ENCODE assay signal across 8 cellular contexts in genomic region chr15:81293728-81294500, GRCh38. TPM values are rescaled to one million over a fixed set of nuclear protein-coding genes. Genes with fewer than 3 reads are reported as not detected.
DNase-seq lines count a peak whose midpoint lies in the region; ATAC-seq and TF ChIP-seq lines count a peak whose summit lies in the region.

No MANE protein-coding gene starts in this region.

- H3K4me2 ChIP-seq in MM.1S (ENCODE audit: low read depth, low read length) (peak overlapping the region; percentile 84), osteoblast (ENCODE audit: insufficient read depth, low read length) (no peak overlapping the region)

- H3K27me3 ChIP-seq in MM.1S (replicated peaks; ENCODE audit: insufficient read depth, low read length) (no peaks in the 10 kb centered on the region), upper lobe of right lung (no peaks in the 10 kb centered on the region), psoas muscle (ENCODE audit: insufficient read depth in 3 of 3, low read length in 2 of 3) (no peaks in the 10 kb centered on the region), osteoblast (ENCODE audit: insufficient read depth, low read length) (no peaks in the 10 kb centered on the region)

- H3K9me3 ChIP-seq in MM.1S (replicated peaks; ENCODE audit: insufficient read depth, low read length) = no peaks in the 10 kb centered on the region
- no peaks in the 10 kb centered on the region for H3K9me3 ChIP-seq in upper lobe of right lung
- no peaks in the 10 kb centered on the region for H3K9me3 ChIP-seq in psoas muscle
- no peaks in the 10 kb centered on the region for H3K9me3 ChIP-seq in osteoblast (ENCODE audit: low read depth, low read length)

- H3F3A ChIP-seq in MM.1S (ENCODE audit: insufficient read depth, low read length) = peaks cover 56% of the 10 kb centered on the region

- peak overlapping the region; percentile 51 for H3K4me3 ChIP-seq in MM.1S (ENCODE audit: low read length)
- peak overlapping the region; percentile 11 for H3K4me3 ChIP-seq in upper lobe of right lung
- no peak overlapping the region for H3K4me3 ChIP-seq in psoas muscle
- no peak overlapping the region for H3K4me3 ChIP-seq in osteoblast (ENCODE audit: insufficient read depth, low read length)

- TF ChIP-seq CTCF in GM10266 (IDR thresholded peaks at IDR 0.05; ENCODE audit: control insufficient read depth, insufficient read depth, low read depth, missing control alignments) (no peak), MM.1S (IDR thresholded peaks at IDR 0.05; ENCODE audit: low read length) (no peak), upper lobe of right lung (IDR thresholded peaks at IDR 0.05) (no peak), psoas muscle (IDR thresholded peaks at IDR 0.05) (no peak), osteoblast (IDR thresholded peaks at IDR 0.05; ENCODE audit: extremely low read depth, low read depth, low read length) (no peak)

- H2AFZ ChIP-seq in MM.1S (ENCODE audit: low read length) = peak overlapping the region; percentile 55
- no peak overlapping the region for H2AFZ ChIP-seq in osteoblast (ENCODE audit: low read length)

- H3K79me2 ChIP-seq in MM.1S (ENCODE audit: low read length) (peaks cover 31% of the 10 kb centered on the region), osteoblast (ENCODE audit: insufficient read depth, low read length) (no peaks in the 10 kb centered on the region)

- intact Hi-C loops in upper lobe of right lung (cut with DNase I) = loop anchor here (10.0 kb wide), 1 partner anchor 651 kb away; no protein-coding TSS in a partner anchor
- intact Hi-C loops in psoas muscle (cut with DNase I) = no loop called here

- DNase-seq in GM10266 (ENCODE audit: extremely low spot score) (peak; percentile 65), MM.1S (peak; percentile 84), mesenteric fat pad (ENCODE audit: low spot score) (peak; percentile 85), upper lobe of right lung (no peak), psoas muscle (no peak), osteoblast (ENCODE audit: insufficient read length, low spot score, missing footprints) (no peak)
- peak; percentile 81 for DNase-seq in activated CD8-positive, alpha-beta memory T cell treated with anti-CD3 and anti-CD28 coated beads, Interleukin-2, amount 50 U/mL, for 48 hours

- H3K9ac ChIP-seq in MM.1S (ENCODE audit: low read length) = peak overlapping the region; percentile 48

- ATAC-seq in GM21576 (IDR thresholded peaks at IDR 0.05; ENCODE audit: unreplicated experiment) (peak; percentile 62), upper lobe of right lung (peak; percentile 68), psoas muscle (no peak)

- H4K20me1 ChIP-seq in MM.1S (ENCODE audit: insufficient read depth, low read length) = no peaks in the 10 kb centered on the region
- no peaks in the 10 kb centered on the region for H4K20me1 ChIP-seq in osteoblast (ENCODE audit: insufficient read depth, low read length)

- H3K27ac ChIP-seq in MM.1S (ENCODE audit: low read length) = peak overlapping the region; percentile 89
- peak overlapping the region; percentile 79 for H3K27ac ChIP-seq in upper lobe of right lung
- H3K27ac ChIP-seq in psoas muscle = no peak overlapping the region
- H3K27ac ChIP-seq in osteoblast (ENCODE audit: low read depth, low read length) = no peak overlapping the region

- H3K4me1 ChIP-seq in MM.1S (ENCODE audit: low read length) = peaks cover 67% of the 10 kb centered on the region
- peaks cover 40% of the 10 kb centered on the region for H3K4me1 ChIP-seq in upper lobe of right lung
- no peaks in the 10 kb centered on the region for H3K4me1 ChIP-seq in psoas muscle
- H3K4me1 ChIP-seq in osteoblast (ENCODE audit: insufficient read depth, low read length) = peaks cover 5% of the 10 kb centered on the region

- WGBS in psoas muscle, 3 donors = 57 to 67% (median 63%) methylated on average over 9 of the region's 9 CpGs

- no peaks in the 10 kb centered on the region for H3K36me3 ChIP-seq in MM.1S (replicated peaks; ENCODE audit: insufficient read depth, low read length)
- peaks cover 37% of the 10 kb centered on the region for H3K36me3 ChIP-seq in upper lobe of right lung
- no peaks in the 10 kb centered on the region for H3K36me3 ChIP-seq in psoas muscle (ENCODE audit: insufficient read depth in 1 of 2, low read depth in 1 of 2)
- H3K36me3 ChIP-seq in osteoblast (ENCODE audit: insufficient read depth, low read length) = no peaks in the 10 kb centered on the region

- H3K9me2 ChIP-seq in MM.1S (replicated peaks; ENCODE audit: insufficient read depth, low read length) = no peaks in the 10 kb centered on the region

RNA-seq across cellular contexts. Expression of gene STARD5, which starts 30.0 kb away (rescaled TPM):
- 3.3 TPM for total RNA-seq in mesenteric fat pad
- 5.4 TPM for total RNA-seq in upper lobe of right lung
- total RNA-seq in psoas muscle = 1 to 10 TPM in 2 of 4 donors, under 1 TPM in 2; 0.25 to 1.9 (median 0.92) TPM
- polyA plus RNA-seq in psoas muscle = under 1 TPM; 0.49 to 0.64 (median 0.55) TPM
- 5.9 and 6.5 TPM in 2 replicates for total RNA-seq in osteoblast

Comparison
In these comparisons a context has a peak if more than half of its experiments do, and no peak if none do; other contexts are left out.
1. DNase-seq: peak in GM10266 (single experiment), MM.1S (single experiment), activated CD8-positive, alpha-beta memory T cell treated with anti-CD3 and anti-CD28 coated beads, Interleukin-2, amount 50 U/mL, for 48 hours (single experiment) and mesenteric fat pad (single experiment); none in upper lobe of right lung (single experiment), psoas muscle (0 of 2) and osteoblast (single experiment).
2. ATAC-seq: peak in GM21576 (single experiment) and upper lobe of right lung (single experiment); none in psoas muscle (0 of 4).
3. H3K27ac ChIP-seq: peak in MM.1S (single experiment) and upper lobe of right lung (single experiment); none in psoas muscle (single experiment) and osteoblast (single experiment).
4. H3K4me3 ChIP-seq: peak in MM.1S (single experiment) and upper lobe of right lung (single experiment); none in psoas muscle (single experiment) and osteoblast (single experiment).